23 cellular contexts compared by ENCODE assay signal in genomic region chr14:91234791-91235114, GRCh38. TPM values are rescaled to one million over a fixed set of nuclear protein-coding genes. Genes with fewer than 3 reads are reported as not detected.
"Had no signal": no experiment of that assay in that cellular context is flagged by ENCODE, and none has a peak within 500 bp of the region (broad histone marks: within the 10 kb centered on the region; RNA-seq: fewer than 3 reads in every experiment).

No MANE protein-coding gene starts in this region.

- H3K27me3 Mint-ChIP-seq: naive thymus-derived CD4-positive, alpha-beta T cell; type B pancreatic cell had no signal

- H3K4me3 Mint-ChIP-seq: activated T-cell treated with anti-CD3 and anti-CD28 coated beads, Interleukin-2, amount 50 U/mL, for 4 hours; type B pancreatic cell had no signal

- ATAC-seq: activated T-cell treated with anti-CD3 and anti-CD28 coated beads, Interleukin-2, amount 50 U/mL, for 4 hours; gastroesophageal sphincter; naive thymus-derived CD4-positive, alpha-beta T cell had no signal

- DNase-seq: activated CD4-positive, alpha-beta T cell treated with anti-CD3 and anti-CD28 coated beads, Interleukin-2, amount 50 U/mL, for 4 hours; activated CD4-positive, CD25-positive, alpha-beta regulatory T cell treated with anti-CD3 and anti-CD28 coated beads, Interleukin-2, amount 50 U/mL, for 72 hours; activated T-cell treated with anti-CD3 and anti-CD28 coated beads, Interleukin-2, amount 50 U/mL, for 4 hours; cerebellar nuclear complex; cortex of kidney; effector CD4-positive, alpha-beta T cell; kidney glomerular epithelial cell; mesendoderm; naive thymus-derived CD4-positive, alpha-beta T cell; right lobe of liver; small intestine; stimulated activated CD4-positive, alpha-beta T cell treated with anti-CD3 and anti-CD28 coated beads, Interleukin-4, amount 100 ng/mL, for 1 hour; T-helper 2 cell; testis had no signal

- FAIRE-seq: endothelial cell of umbilical vein, pancreas, small intestine had no signal

- H3K4me3 ChIP-seq: ascending aorta, esophagus muscularis mucosa, gastroesophageal sphincter, heart left ventricle, pancreas, right lobe of liver, testis had no signal

- H3K4me1 ChIP-seq: ascending aorta, pancreas, right lobe of liver, testis had no signal

- H3K9me3 Mint-ChIP-seq: type B pancreatic cell had no signal

- H3K9me3 ChIP-seq: neutrophil, pancreas, right lobe of liver, testis had no signal

- H3K36me3 ChIP-seq: ascending aorta, pancreas, right lobe of liver had no signal

- H3K27me3 ChIP-seq: ascending aorta, esophagus muscularis mucosa, gastroesophageal sphincter, heart left ventricle, neutrophil, pancreas, right lobe of liver, testis had no signal

- H3K27ac Mint-ChIP-seq: type B pancreatic cell had no signal

- H3K27ac ChIP-seq: ascending aorta, esophagus muscularis mucosa, gastroesophageal sphincter, heart left ventricle, neutrophil, pancreas, right lobe of liver, testis, VCaP had no signal

RNA-seq across cellular contexts. Expression of gene GPR68, which starts 9.8 kb away (rescaled TPM):
- total RNA-seq: ascending aorta had no signal
